In genomic region chr7:52691257-52691656, GRCh38 we compare ENCODE assay signal across 28 cellular contexts.
"Had no signal": no experiment of that assay in that cellular context is flagged by ENCODE, and none has a peak within 500 bp of the region (broad histone marks: within the 10 kb centered on the region; RNA-seq: fewer than 3 reads in every experiment).

No MANE protein-coding gene starts in this region.

- H3K9ac ChIP-seq: neural progenitor cell had no signal

- H3K27me3 ChIP-seq: neural progenitor cell, neutrophil, pancreas, right lobe of liver, spleen, suprapubic skin, testis, tibial artery, transverse colon, upper lobe of right lung, uterus had no signal

- H3K9me3 ChIP-seq: neutrophil, pancreas, prostate gland, right lobe of liver, suprapubic skin, testis, tibial artery, transverse colon, upper lobe of right lung, uterus had no signal

- H3K4me3 ChIP-seq: neural progenitor cell, pancreas, prostate gland, right lobe of liver, skin epidermis, smooth muscle cell, spleen, suprapubic skin, testis, tibial artery, transverse colon, upper lobe of right lung, uterus had no signal

- DNase-seq: naive thymus-derived CD4-positive, alpha-beta T cell; natural killer cell; nucleus accumbens; pancreas; right cardiac atrium; right lobe of liver; spleen; stimulated activated CD4-positive, alpha-beta T cell treated with anti-CD3 and anti-CD28 coated beads, Interleukin-12 subunit alpha, Interleukin-12 subunit beta, amount 100 ng/mL, for 4 hours; stimulated activated CD4-positive, alpha-beta T cell treated with anti-CD3 and anti-CD28 coated beads, Interleukin-1b, Interleukin-23, amount 100 ng/mL, for 48 hours; stimulated activated CD4-positive, alpha-beta T cell treated with anti-CD3 and anti-CD28 coated beads, Interleukin-4, amount 100 ng/mL, for 1 hour; stimulated activated CD4-positive, alpha-beta T cell treated with anti-CD3 and anti-CD28 coated beads, Interleukin-4, amount 100 ng/mL, for 4 hours; stimulated activated CD8-positive, alpha-beta memory T cell treated with anti-CD3 and anti-CD28 coated beads, Interleukin-4, amount 100 ng/mL, for 48 hours; stimulated activated naive CD4-positive, alpha-beta T cell; stimulated activated naive CD8-positive, alpha-beta T cell treated with anti-CD3 and anti-CD28 coated beads, Interleukin-15, amount 100 ng/mL, for 72 hours; stimulated activated naive CD8-positive, alpha-beta T cell treated with anti-CD3 and anti-CD28 coated beads, Interleukin-15, Interleukin-2, amounts not matched to agents 100 U/mL and 50 U/mL, for 24 hours; substantia nigra; testis; tibial artery; transverse colon; upper lobe of right lung; uterus had no signal

- ATAC-seq: naive thymus-derived CD4-positive, alpha-beta T cell; natural killer cell; pancreas; right cardiac atrium; stimulated activated memory B cell treated with anti-CD40 and anti-IgM and Interleukin-4, amounts not matched to agents 10 μg/mL and 1 μg/mL and 100 μg/mL, for 72 hours; stimulated activated naive CD8-positive, alpha-beta T cell treated with anti-CD3 and anti-CD28 coated beads, Interleukin-15, amount 100 ng/mL, for 72 hours; stimulated activated naive CD8-positive, alpha-beta T cell treated with anti-CD3 and anti-CD28 coated beads, Interleukin-15, Interleukin-2, amounts not matched to agents 100 U/mL and 50 U/mL, for 24 hours; upper lobe of right lung had no signal

- H3K36me3 ChIP-seq: neural progenitor cell, neutrophil, pancreas, prostate gland, right lobe of liver, spleen, suprapubic skin, tibial artery, transverse colon, upper lobe of right lung, uterus had no signal

- H3K27ac ChIP-seq: neural progenitor cell, neutrophil, pancreas, prostate gland, right lobe of liver, skin epidermis, spleen, suprapubic skin, testis, tibial artery, transverse colon, upper lobe of right lung, uterus had no signal

- H3K4me1 ChIP-seq: neural progenitor cell, pancreas, prostate gland, right lobe of liver, spleen, suprapubic skin, testis, tibial artery, transverse colon, upper lobe of right lung, uterus had no signal

- H3K4me2 ChIP-seq: neural progenitor cell, smooth muscle cell had no signal

- H2AFZ ChIP-seq: neural progenitor cell had no signal
